ENCODE assay signal across 8 cellular contexts in genomic region chr17:56913000-56913866, GRCh38. TPM values are rescaled to one million over a fixed set of nuclear protein-coding genes. Genes with fewer than 3 reads are reported as not detected.
A peak's percentile ranks its signal among the peaks of the same experiment; 100 is the strongest.
DNase-seq lines count a peak whose midpoint lies in the region; ATAC-seq and TF ChIP-seq lines count a peak whose summit lies in the region.

No MANE protein-coding gene starts in this region.

- H3K4me1 Mint-ChIP-seq in activated CD4-positive, alpha-beta T cell treated with anti-CD3 and anti-CD28 coated beads for 36 hours: peaks cover 63% of the 10 kb centered on the region
- peaks cover 72% of the 10 kb centered on the region for H3K4me1 Mint-ChIP-seq in stimulated activated memory B cell treated with anti-CD40 and anti-IgM and Interleukin-4, amounts not matched to agents 10 μg/mL and 1 μg/mL and 100 μg/mL, for 72 hours

- CTCF ChIA-PET in activated CD4-positive, alpha-beta T cell treated with anti-CD3 and anti-CD28 coated beads for 36 hours (lab: Charles Lee): interaction anchor here (0.8 to 1.5 kb wide), 8 partner anchors 9 to 78 kb away, joined by 3 to 6 read pairs (median 4); partner anchors contain the start of gene COIL

- peaks cover 0 to 17% of the 10 kb centered on the region in 2 donors for H3K4me1 ChIP-seq in ascending aorta

- H3K4me3 ChIP-seq in ascending aorta: peak overlapping the region; percentile 91 to 92
- H3K4me3 ChIP-seq in iPS-18c (ENCODE audit: insufficient read depth, low read depth, low read length): peak overlapping the region; percentile 82

- H3K27me3 ChIP-seq in ascending aorta: no peaks in the 10 kb centered on the region

- peak; percentile 17 for ATAC-seq in activated CD4-positive, alpha-beta T cell treated with anti-CD3 and anti-CD28 coated beads for 36 hours
- ATAC-seq in HG02571 (IDR thresholded peaks at IDR 0.05; ENCODE audit: unreplicated experiment): peak; percentile 33
- ATAC-seq in stimulated activated memory B cell treated with anti-CD40 and anti-IgM and Interleukin-4, amounts not matched to agents 10 μg/mL and 1 μg/mL and 100 μg/mL, for 72 hours: peak; percentile 82

- H3K9me3 Mint-ChIP-seq in activated CD4-positive, alpha-beta T cell treated with anti-CD3 and anti-CD28 coated beads for 36 hours (ENCODE audit: low read depth): peaks cover 7% of the 10 kb centered on the region
- H3K9me3 Mint-ChIP-seq in stimulated activated memory B cell treated with anti-CD40 and anti-IgM and Interleukin-4, amounts not matched to agents 10 μg/mL and 1 μg/mL and 100 μg/mL, for 72 hours: peaks cover 5% of the 10 kb centered on the region

- peaks cover 50% of the 10 kb centered on the region for H3K36me3 Mint-ChIP-seq in activated CD4-positive, alpha-beta T cell treated with anti-CD3 and anti-CD28 coated beads for 36 hours (ENCODE audit: low read depth)
- H3K36me3 Mint-ChIP-seq in stimulated activated memory B cell treated with anti-CD40 and anti-IgM and Interleukin-4, amounts not matched to agents 10 μg/mL and 1 μg/mL and 100 μg/mL, for 72 hours: no peaks in the 10 kb centered on the region

- DNase-seq in activated CD4-positive, alpha-beta T cell treated with anti-CD3 and anti-CD28 coated beads for 36 hours: no peak
- no peak for DNase-seq in activated CD4-positive, alpha-beta T cell treated with anti-CD3 and anti-CD28 coated beads, Interleukin-2, amount 50 U/mL, for 1 hour
- DNase-seq in NCI-H146 treated with DMSO at 0.1 percent for 48 hours (lab: John Stamatoyannopoulos, UW; ENCODE audit: unreplicated experiment) (peak; percentile 30), ascending aorta (ENCODE audit: low spot score in 2 of 2) (no peak), NCI-H2107 treated with DMSO at 0.1 percent for 48 hours (lab: John Stamatoyannopoulos, UW; ENCODE audit: unreplicated experiment) (no peak)

- POLR2A ChIA-PET in activated CD4-positive, alpha-beta T cell treated with anti-CD3 and anti-CD28 coated beads for 36 hours (lab: Charles Lee): interaction anchor here (0.8 to 1.4 kb wide), 6 partner anchors 9 to 126 kb away, joined by 3 to 6 read pairs (median 4); no protein-coding TSS in a partner anchor

- TF ChIP-seq CTCF in ascending aorta (IDR thresholded peaks at IDR 0.05): no peak

- H3K27ac ChIP-seq in ascending aorta: peak overlapping the region; percentile 87

- H3K27me3 Mint-ChIP-seq in activated CD4-positive, alpha-beta T cell treated with anti-CD3 and anti-CD28 coated beads for 36 hours: no peaks in the 10 kb centered on the region
- no peaks in the 10 kb centered on the region for H3K27me3 Mint-ChIP-seq in stimulated activated memory B cell treated with anti-CD40 and anti-IgM and Interleukin-4, amounts not matched to agents 10 μg/mL and 1 μg/mL and 100 μg/mL, for 72 hours

- intact Hi-C loops in activated CD4-positive, alpha-beta T cell treated with anti-CD3 and anti-CD28 coated beads for 36 hours (cut with DNase I, micrococcal nuclease): loop anchor here in 1 of 2 experiments (5.0 kb wide), 1 partner anchor 321 kb away; the partner anchor contains the start of gene NOG
- intact Hi-C loops in ascending aorta (cut with DNase I): loop anchor here (5.0 kb wide), 1 partner anchor 64 kb away; the partner anchor contains the start of gene SCPEP1

- peak overlapping the region; percentile 94 for H3K27ac Mint-ChIP-seq in activated CD4-positive, alpha-beta T cell treated with anti-CD3 and anti-CD28 coated beads for 36 hours
- H3K27ac Mint-ChIP-seq in stimulated activated memory B cell treated with anti-CD40 and anti-IgM and Interleukin-4, amounts not matched to agents 10 μg/mL and 1 μg/mL and 100 μg/mL, for 72 hours: peak overlapping the region; percentile 86

- peak overlapping the region; percentile 90 for H3K4me3 Mint-ChIP-seq in activated CD4-positive, alpha-beta T cell treated with anti-CD3 and anti-CD28 coated beads for 36 hours
- peak overlapping the region; percentile 88 for H3K4me3 Mint-ChIP-seq in stimulated activated memory B cell treated with anti-CD40 and anti-IgM and Interleukin-4, amounts not matched to agents 10 μg/mL and 1 μg/mL and 100 μg/mL, for 72 hours

- H3K36me3 ChIP-seq in ascending aorta: peaks cover 0 to 1% of the 10 kb centered on the region in 2 donors

- H3K9me3 ChIP-seq in ascending aorta: no peaks in the 10 kb centered on the region
- no peaks in the 10 kb centered on the region for H3K9me3 ChIP-seq in iPS-18c (ENCODE audit: control insufficient read depth, insufficient read depth, low read length)

RNA-seq across cellular contexts. Expression of gene TRIM25, which starts 0.6 kb away (rescaled TPM):
- 100 to 1,000 TPM; 173 to 241 TPM for total RNA-seq in activated CD4-positive, alpha-beta T cell treated with anti-CD3 and anti-CD28 coated beads for 36 hours
- 65.3 TPM for total RNA-seq in ascending aorta

RNA-seq across cellular contexts. Expression of gene COIL, which starts 47.6 kb away (rescaled TPM):
- total RNA-seq in activated CD4-positive, alpha-beta T cell treated with anti-CD3 and anti-CD28 coated beads for 36 hours: 10 to 100 TPM; 20.9 to 21.3 TPM
- total RNA-seq in ascending aorta: 4.8 TPM

Comparison
In these comparisons a context has a peak if more than half of its experiments do, and no peak if none do; other contexts are left out.
1. ATAC-seq: peak in every context shown above with its lines; median percentile 82 in stimulated activated memory B cell treated with anti-CD40 and anti-IgM and Interleukin-4, amounts not matched to agents 10 μg/mL and 1 μg/mL and 100 μg/mL, for 72 hours; 33 in HG02571; 17 in activated CD4-positive, alpha-beta T cell treated with anti-CD3 and anti-CD28 coated beads for 36 hours.